ENCODE assay signal across 1 cellular context in genomic region chr22:31055322-31056159, GRCh38.
TF ChIP-seq lines count a peak whose summit lies in the region.

No MANE protein-coding gene starts in this region.

TF ChIP-seq in HepG2, 621 proteins besides CTCF, POLR2A, EP300 and RAD21 (continued from another document and continues in another):
- TF ChIP-seq, protein P1, sequence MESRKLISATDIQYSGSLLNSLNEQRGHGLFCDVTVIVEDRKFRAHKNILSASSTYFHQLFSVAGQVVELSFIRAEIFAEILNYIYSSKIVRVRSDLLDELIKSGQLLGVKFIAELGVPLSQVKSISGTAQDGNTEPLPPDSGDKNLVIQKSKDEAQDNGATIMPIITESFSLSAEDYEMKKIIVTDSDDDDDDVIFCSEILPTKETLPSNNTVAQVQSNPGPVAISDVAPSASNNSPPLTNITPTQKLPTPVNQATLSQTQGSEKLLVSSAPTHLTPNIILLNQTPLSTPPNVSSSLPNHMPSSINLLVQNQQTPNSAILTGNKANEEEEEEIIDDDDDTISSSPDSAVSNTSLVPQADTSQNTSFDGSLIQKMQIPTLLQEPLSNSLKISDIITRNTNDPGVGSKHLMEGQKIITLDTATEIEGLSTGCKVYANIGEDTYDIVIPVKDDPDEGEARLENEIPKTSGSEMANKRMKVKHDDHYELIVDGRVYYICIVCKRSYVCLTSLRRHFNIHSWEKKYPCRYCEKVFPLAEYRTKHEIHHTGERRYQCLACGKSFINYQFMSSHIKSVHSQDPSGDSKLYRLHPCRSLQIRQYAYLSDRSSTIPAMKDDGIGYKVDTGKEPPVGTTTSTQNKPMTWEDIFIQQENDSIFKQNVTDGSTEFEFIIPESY (CRISPR knock-in tag; IDR thresholded peaks at IDR 0.05): peak; percentile 75
- TF ChIP-seq, protein P2, sequence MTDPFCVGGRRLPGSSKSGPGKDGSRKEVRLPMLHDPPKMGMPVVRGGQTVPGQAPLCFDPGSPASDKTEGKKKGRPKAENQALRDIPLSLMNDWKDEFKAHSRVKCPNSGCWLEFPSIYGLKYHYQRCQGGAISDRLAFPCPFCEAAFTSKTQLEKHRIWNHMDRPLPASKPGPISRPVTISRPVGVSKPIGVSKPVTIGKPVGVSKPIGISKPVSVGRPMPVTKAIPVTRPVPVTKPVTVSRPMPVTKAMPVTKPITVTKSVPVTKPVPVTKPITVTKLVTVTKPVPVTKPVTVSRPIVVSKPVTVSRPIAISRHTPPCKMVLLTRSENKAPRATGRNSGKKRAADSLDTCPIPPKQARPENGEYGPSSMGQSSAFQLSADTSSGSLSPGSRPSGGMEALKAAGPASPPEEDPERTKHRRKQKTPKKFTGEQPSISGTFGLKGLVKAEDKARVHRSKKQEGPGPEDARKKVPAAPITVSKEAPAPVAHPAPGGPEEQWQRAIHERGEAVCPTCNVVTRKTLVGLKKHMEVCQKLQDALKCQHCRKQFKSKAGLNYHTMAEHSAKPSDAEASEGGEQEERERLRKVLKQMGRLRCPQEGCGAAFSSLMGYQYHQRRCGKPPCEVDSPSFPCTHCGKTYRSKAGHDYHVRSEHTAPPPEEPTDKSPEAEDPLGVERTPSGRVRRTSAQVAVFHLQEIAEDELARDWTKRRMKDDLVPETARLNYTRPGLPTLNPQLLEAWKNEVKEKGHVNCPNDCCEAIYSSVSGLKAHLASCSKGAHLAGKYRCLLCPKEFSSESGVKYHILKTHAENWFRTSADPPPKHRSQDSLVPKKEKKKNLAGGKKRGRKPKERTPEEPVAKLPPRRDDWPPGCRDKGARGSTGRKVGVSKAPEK (CRISPR knock-in tag; IDR thresholded peaks at IDR 0.05; ENCODE audit: borderline replicate concordance): no peak
- TF ChIP-seq TFE3 (CRISPR knock-in tag; IDR thresholded peaks at IDR 0.05): peak; percentile 94
- no peak for TF ChIP-seq ZNF776 (CRISPR knock-in tag; IDR thresholded peaks at IDR 0.05)
- peak; percentile 69; the same call in 1 of the 2 replicates for TF ChIP-seq HNRNPL (IDR thresholded peaks at IDR 0.05; ENCODE audit: low read depth, low read length)
- TF ChIP-seq DNMT1 (CRISPR knock-in tag; IDR thresholded peaks at IDR 0.05): no peak
- peak; percentile 47 for TF ChIP-seq HHEX (CRISPR knock-in tag; IDR thresholded peaks at IDR 0.05)
- TF ChIP-seq KLF11 (CRISPR knock-in tag; IDR thresholded peaks at IDR 0.05): no peak; the same call in 1 of the 2 replicates
- TF ChIP-seq BRF2 (CRISPR knock-in tag; IDR thresholded peaks at IDR 0.05): no peak
- TF ChIP-seq FOXC1 (CRISPR knock-in tag; IDR thresholded peaks at IDR 0.05; ENCODE audit: borderline replicate concordance): peak; percentile 45; the same call in 1 of the 2 replicates
- peak; percentile 66; the same call in 1 of the 2 replicates for TF ChIP-seq SRY (CRISPR knock-in tag; IDR thresholded peaks at IDR 0.05)
- TF ChIP-seq HBP1 (CRISPR knock-in tag; IDR thresholded peaks at IDR 0.05; ENCODE audit: low read depth): peak; percentile 71; the same call in 1 of the 2 replicates
- no peak for TF ChIP-seq REXO4 (CRISPR knock-in tag; IDR thresholded peaks at IDR 0.05; ENCODE audit: borderline replicate concordance)
- TF ChIP-seq, protein P3, sequence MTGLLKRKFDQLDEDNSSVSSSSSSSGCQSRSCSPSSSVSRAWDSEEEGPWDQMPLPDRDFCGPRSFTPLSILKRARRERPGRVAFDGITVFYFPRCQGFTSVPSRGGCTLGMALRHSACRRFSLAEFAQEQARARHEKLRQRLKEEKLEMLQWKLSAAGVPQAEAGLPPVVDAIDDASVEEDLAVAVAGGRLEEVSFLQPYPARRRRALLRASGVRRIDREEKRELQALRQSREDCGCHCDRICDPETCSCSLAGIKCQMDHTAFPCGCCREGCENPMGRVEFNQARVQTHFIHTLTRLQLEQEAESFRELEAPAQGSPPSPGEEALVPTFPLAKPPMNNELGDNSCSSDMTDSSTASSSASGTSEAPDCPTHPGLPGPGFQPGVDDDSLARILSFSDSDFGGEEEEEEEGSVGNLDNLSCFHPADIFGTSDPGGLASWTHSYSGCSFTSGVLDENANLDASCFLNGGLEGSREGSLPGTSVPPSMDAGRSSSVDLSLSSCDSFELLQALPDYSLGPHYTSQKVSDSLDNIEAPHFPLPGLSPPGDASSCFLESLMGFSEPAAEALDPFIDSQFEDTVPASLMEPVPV (CRISPR knock-in tag; IDR thresholded peaks at IDR 0.05): no peak; the same call in 1 of the 2 replicates
- TF ChIP-seq MXI1 (IDR thresholded peaks at IDR 0.05; ENCODE audit: borderline replicate concordance, low read depth, low read length): peak; percentile 26; the same call in 1 of the 3 replicates
- no peak for TF ChIP-seq ZNF432 (CRISPR knock-in tag; IDR thresholded peaks at IDR 0.05; ENCODE audit: borderline replicate concordance)
- TF ChIP-seq HMG20B (CRISPR knock-in tag; conservative IDR thresholded peaks at IDR 0.05): peak; percentile 70; the same call in 1 of the 2 replicates
- peak; percentile 91 for TF ChIP-seq CREB1 (IDR thresholded peaks at IDR 0.05)
- TF ChIP-seq CREB1 (CRISPR knock-in tag; IDR thresholded peaks at IDR 0.05): peak; percentile 94
- TF ChIP-seq SATB2 (CRISPR knock-in tag; IDR thresholded peaks at IDR 0.05): no peak
- TF ChIP-seq NR1H2 (CRISPR knock-in tag; IDR thresholded peaks at IDR 0.05; ENCODE audit: borderline replicate concordance, low read depth): no peak
- TF ChIP-seq, protein P4, sequence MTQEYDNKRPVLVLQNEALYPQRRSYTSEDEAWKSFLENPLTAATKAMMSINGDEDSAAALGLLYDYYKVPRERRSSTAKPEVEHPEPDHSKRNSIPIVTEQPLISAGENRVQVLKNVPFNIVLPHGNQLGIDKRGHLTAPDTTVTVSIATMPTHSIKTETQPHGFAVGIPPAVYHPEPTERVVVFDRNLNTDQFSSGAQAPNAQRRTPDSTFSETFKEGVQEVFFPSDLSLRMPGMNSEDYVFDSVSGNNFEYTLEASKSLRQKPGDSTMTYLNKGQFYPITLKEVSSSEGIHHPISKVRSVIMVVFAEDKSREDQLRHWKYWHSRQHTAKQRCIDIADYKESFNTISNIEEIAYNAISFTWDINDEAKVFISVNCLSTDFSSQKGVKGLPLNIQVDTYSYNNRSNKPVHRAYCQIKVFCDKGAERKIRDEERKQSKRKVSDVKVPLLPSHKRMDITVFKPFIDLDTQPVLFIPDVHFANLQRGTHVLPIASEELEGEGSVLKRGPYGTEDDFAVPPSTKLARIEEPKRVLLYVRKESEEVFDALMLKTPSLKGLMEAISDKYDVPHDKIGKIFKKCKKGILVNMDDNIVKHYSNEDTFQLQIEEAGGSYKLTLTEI (CRISPR knock-in tag; conservative IDR thresholded peaks at IDR 0.05): no peak
- TF ChIP-seq POLR2G (IDR thresholded peaks at IDR 0.05; ENCODE audit: low read depth, low read length): no peak
- TF ChIP-seq MBNL3 (CRISPR knock-in tag; conservative IDR thresholded peaks at IDR 0.05): no peak
- TF ChIP-seq, protein P5, sequence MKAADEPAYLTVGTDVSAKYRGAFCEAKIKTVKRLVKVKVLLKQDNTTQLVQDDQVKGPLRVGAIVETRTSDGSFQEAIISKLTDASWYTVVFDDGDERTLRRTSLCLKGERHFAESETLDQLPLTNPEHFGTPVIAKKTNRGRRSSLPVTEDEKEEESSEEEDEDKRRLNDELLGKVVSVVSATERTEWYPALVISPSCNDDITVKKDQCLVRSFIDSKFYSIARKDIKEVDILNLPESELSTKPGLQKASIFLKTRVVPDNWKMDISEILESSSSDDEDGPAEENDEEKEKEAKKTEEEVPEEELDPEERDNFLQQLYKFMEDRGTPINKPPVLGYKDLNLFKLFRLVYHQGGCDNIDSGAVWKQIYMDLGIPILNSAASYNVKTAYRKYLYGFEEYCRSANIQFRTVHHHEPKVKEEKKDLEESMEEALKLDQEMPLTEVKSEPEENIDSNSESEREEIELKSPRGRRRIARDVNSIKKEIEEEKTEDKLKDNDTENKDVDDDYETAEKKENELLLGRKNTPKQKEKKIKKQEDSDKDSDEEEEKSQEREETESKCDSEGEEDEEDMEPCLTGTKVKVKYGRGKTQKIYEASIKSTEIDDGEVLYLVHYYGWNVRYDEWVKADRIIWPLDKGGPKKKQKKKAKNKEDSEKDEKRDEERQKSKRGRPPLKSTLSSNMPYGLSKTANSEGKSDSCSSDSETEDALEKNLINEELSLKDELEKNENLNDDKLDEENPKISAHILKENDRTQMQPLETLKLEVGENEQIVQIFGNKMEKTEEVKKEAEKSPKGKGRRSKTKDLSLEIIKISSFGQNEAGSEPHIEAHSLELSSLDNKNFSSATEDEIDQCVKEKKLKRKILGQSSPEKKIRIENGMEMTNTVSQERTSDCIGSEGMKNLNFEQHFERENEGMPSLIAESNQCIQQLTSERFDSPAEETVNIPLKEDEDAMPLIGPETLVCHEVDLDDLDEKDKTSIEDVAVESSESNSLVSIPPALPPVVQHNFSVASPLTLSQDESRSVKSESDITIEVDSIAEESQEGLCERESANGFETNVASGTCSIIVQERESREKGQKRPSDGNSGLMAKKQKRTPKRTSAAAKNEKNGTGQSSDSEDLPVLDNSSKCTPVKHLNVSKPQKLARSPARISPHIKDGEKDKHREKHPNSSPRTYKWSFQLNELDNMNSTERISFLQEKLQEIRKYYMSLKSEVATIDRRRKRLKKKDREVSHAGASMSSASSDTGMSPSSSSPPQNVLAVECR (CRISPR knock-in tag; IDR thresholded peaks at IDR 0.05; ENCODE audit: borderline replicate concordance): peak; percentile 77; the same call in 1 of the 2 replicates
- no peak for TF ChIP-seq FIP1L1 (IDR thresholded peaks at IDR 0.05; ENCODE audit: borderline replicate concordance, insufficient read depth, low read depth, low read length)
- TF ChIP-seq, protein P6, sequence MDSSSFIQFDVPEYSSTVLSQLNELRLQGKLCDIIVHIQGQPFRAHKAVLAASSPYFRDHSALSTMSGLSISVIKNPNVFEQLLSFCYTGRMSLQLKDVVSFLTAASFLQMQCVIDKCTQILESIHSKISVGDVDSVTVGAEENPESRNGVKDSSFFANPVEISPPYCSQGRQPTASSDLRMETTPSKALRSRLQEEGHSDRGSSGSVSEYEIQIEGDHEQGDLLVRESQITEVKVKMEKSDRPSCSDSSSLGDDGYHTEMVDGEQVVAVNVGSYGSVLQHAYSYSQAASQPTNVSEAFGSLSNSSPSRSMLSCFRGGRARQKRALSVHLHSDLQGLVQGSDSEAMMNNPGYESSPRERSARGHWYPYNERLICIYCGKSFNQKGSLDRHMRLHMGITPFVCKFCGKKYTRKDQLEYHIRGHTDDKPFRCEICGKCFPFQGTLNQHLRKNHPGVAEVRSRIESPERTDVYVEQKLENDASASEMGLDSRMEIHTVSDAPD (CRISPR knock-in tag; IDR thresholded peaks at IDR 0.05): peak; percentile 63; the same call in 1 of the 2 replicates
- TF ChIP-seq TSC22D2 (CRISPR knock-in tag; IDR thresholded peaks at IDR 0.05; ENCODE audit: borderline replicate concordance): no peak
- peak; percentile 82 for TF ChIP-seq ZBTB25 (CRISPR knock-in tag; IDR thresholded peaks at IDR 0.05)
- TF ChIP-seq ZNF605 (CRISPR knock-in tag; IDR thresholded peaks at IDR 0.05): peak; percentile 76
- TF ChIP-seq, protein P7, sequence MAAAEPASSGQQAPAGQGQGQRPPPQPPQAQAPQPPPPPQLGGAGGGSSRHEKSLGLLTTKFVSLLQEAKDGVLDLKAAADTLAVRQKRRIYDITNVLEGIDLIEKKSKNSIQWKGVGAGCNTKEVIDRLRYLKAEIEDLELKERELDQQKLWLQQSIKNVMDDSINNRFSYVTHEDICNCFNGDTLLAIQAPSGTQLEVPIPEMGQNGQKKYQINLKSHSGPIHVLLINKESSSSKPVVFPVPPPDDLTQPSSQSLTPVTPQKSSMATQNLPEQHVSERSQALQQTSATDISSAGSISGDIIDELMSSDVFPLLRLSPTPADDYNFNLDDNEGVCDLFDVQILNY (CRISPR knock-in tag; conservative IDR thresholded peaks at IDR 0.05): no peak
- no peak for TF ChIP-seq AGO2 (optimal IDR thresholded peaks at IDR 0.05; ENCODE audit: low read depth, low read length)
- peak; percentile 74; the same call in 1 of the 2 replicates for TF ChIP-seq ETV5 (CRISPR knock-in tag; IDR thresholded peaks at IDR 0.05; ENCODE audit: borderline replicate concordance)
- no peak; the same call in 1 of the 2 replicates for TF ChIP-seq ZNF558 (CRISPR knock-in tag; IDR thresholded peaks at IDR 0.05; ENCODE audit: borderline replicate concordance)
- TF ChIP-seq ONECUT2 (CRISPR knock-in tag; IDR thresholded peaks at IDR 0.05): no peak
- no peak for TF ChIP-seq RFX3 (CRISPR knock-in tag; IDR thresholded peaks at IDR 0.05)
- TF ChIP-seq ZNF12 (CRISPR knock-in tag; IDR thresholded peaks at IDR 0.05): peak; percentile 34; the same call in 1 of the 2 replicates
- TF ChIP-seq NFYC (CRISPR knock-in tag; IDR thresholded peaks at IDR 0.05): no peak
